1 cellular context compared by ENCODE assay signal in the genomic region with DNA sequence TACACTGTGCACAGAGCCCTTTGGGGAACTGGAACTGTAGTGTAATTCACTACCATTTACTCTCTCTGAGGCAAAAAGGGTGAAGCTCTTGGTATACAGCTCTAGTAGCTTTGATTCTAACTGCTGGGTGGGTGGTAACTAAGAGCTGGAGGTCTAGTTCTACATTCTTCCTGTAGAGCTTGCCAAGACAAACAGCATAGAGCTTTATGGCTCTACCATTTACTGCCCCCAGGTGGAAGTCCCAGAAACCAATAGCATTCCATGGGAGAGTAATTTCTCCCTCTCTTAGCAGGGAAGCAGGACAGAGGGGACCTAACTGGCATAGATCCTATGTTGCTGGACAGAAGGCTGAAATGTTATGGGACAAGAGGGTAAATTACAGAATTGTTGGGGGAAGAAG.
TF ChIP-seq lines count a peak whose summit lies in the region.

No MANE protein-coding gene starts in this region.

TF ChIP-seq in H1, 55 proteins besides CTCF, POLR2A, EP300 and RAD21 (continued from another document):
- TF ChIP-seq, protein P1, sequence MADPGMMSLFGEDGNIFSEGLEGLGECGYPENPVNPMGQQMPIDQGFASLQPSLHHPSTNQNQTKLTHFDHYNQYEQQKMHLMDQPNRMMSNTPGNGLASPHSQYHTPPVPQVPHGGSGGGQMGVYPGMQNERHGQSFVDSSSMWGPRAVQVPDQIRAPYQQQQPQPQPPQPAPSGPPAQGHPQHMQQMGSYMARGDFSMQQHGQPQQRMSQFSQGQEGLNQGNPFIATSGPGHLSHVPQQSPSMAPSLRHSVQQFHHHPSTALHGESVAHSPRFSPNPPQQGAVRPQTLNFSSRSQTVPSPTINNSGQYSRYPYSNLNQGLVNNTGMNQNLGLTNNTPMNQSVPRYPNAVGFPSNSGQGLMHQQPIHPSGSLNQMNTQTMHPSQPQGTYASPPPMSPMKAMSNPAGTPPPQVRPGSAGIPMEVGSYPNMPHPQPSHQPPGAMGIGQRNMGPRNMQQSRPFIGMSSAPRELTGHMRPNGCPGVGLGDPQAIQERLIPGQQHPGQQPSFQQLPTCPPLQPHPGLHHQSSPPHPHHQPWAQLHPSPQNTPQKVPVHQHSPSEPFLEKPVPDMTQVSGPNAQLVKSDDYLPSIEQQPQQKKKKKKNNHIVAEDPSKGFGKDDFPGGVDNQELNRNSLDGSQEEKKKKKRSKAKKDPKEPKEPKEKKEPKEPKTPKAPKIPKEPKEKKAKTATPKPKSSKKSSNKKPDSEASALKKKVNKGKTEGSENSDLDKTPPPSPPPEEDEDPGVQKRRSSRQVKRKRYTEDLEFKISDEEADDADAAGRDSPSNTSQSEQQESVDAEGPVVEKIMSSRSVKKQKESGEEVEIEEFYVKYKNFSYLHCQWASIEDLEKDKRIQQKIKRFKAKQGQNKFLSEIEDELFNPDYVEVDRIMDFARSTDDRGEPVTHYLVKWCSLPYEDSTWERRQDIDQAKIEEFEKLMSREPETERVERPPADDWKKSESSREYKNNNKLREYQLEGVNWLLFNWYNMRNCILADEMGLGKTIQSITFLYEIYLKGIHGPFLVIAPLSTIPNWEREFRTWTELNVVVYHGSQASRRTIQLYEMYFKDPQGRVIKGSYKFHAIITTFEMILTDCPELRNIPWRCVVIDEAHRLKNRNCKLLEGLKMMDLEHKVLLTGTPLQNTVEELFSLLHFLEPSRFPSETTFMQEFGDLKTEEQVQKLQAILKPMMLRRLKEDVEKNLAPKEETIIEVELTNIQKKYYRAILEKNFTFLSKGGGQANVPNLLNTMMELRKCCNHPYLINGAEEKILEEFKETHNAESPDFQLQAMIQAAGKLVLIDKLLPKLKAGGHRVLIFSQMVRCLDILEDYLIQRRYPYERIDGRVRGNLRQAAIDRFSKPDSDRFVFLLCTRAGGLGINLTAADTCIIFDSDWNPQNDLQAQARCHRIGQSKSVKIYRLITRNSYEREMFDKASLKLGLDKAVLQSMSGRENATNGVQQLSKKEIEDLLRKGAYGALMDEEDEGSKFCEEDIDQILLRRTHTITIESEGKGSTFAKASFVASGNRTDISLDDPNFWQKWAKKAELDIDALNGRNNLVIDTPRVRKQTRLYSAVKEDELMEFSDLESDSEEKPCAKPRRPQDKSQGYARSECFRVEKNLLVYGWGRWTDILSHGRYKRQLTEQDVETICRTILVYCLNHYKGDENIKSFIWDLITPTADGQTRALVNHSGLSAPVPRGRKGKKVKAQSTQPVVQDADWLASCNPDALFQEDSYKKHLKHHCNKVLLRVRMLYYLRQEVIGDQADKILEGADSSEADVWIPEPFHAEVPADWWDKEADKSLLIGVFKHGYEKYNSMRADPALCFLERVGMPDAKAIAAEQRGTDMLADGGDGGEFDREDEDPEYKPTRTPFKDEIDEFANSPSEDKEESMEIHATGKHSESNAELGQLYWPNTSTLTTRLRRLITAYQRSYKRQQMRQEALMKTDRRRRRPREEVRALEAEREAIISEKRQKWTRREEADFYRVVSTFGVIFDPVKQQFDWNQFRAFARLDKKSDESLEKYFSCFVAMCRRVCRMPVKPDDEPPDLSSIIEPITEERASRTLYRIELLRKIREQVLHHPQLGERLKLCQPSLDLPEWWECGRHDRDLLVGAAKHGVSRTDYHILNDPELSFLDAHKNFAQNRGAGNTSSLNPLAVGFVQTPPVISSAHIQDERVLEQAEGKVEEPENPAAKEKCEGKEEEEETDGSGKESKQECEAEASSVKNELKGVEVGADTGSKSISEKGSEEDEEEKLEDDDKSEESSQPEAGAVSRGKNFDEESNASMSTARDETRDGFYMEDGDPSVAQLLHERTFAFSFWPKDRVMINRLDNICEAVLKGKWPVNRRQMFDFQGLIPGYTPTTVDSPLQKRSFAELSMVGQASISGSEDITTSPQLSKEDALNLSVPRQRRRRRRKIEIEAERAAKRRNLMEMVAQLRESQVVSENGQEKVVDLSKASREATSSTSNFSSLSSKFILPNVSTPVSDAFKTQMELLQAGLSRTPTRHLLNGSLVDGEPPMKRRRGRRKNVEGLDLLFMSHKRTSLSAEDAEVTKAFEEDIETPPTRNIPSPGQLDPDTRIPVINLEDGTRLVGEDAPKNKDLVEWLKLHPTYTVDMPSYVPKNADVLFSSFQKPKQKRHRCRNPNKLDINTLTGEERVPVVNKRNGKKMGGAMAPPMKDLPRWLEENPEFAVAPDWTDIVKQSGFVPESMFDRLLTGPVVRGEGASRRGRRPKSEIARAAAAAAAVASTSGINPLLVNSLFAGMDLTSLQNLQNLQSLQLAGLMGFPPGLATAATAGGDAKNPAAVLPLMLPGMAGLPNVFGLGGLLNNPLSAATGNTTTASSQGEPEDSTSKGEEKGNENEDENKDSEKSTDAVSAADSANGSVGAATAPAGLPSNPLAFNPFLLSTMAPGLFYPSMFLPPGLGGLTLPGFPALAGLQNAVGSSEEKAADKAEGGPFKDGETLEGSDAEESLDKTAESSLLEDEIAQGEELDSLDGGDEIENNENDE (IDR thresholded peaks at IDR 0.05; ENCODE audit: insufficient replicate concordance, low read length) = no peak
- TF ChIP-seq HDAC6 (IDR thresholded peaks at IDR 0.05; ENCODE audit: low read depth, low read length) = no peak
- TF ChIP-seq BCL11A (IDR thresholded peaks at IDR 0.05; ENCODE audit: low read depth in 2 of 2, low read length in 2 of 2) = no peak
- TF ChIP-seq POU5F1 (IDR thresholded peaks at IDR 0.05; ENCODE audit: low read depth, low read length) = no peak
- TF ChIP-seq SP1 (IDR thresholded peaks at IDR 0.05; ENCODE audit: low read depth, low read length) = no peak
